ENCODE assay signal across 8 cellular contexts in the genomic region with DNA sequence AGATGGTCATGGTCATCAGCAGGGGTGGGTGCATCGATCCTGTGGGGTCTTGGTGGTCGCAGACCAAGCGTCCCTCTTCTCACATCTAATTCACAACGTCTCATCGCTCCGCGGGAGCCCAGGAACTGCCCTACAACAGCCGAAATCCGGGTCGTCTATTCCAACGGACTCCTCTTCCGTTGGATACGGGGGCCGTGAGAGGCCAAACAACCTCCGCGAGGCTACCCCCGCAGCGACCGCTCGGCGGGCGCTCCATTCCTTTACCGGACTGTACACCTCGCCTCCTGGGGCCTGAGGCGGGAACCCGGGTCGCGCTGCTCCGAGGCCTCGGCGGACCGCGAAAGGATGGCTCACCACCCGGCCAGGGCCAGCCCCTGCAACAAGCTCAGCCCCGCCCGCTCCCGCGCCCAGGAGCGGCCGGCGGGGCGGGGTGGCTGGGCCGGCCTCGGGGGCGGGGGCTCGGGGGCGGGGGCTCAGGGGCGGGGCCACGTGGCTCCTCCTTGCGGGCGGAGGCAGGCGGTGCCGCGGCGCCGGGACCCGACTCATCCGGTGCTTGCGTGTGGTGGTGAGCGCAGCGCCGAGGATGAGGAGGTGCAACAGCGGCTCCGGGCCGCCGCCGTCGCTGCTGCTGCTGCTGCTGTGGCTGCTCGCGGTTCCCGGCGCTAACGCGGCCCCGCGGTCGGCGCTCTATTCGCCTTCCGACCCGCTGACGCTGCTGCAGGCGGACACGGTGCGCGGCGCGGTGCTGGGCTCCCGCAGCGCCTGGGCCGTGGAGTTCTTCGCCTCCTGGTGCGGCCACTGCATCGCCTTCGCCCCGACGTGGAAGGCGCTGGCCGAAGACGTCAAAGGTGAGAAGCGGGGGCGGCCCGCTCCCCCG. TPM values are rescaled to one million over a fixed set of nuclear protein-coding genes. Genes with fewer than 3 reads are reported as not detected.
DNase-seq lines count a peak whose midpoint lies in the region; ATAC-seq, FAIRE-seq and TF ChIP-seq lines count a peak whose summit lies in the region.

QSOX1 (plus strand) TSS at position 545 of the 877 bp plus-strand sequence; CDS start at position 584, 39 bp downstream.

- H3K79me2 ChIP-seq in keratinocyte (ENCODE audit: control insufficient read depth, insufficient read depth, low read length) = peaks cover 37% of the 10 kb centered on the region

- peak within 1 kb of the TSS; percentile 88 for H3K4me2 ChIP-seq in keratinocyte (ENCODE audit: control insufficient read depth, extremely low read depth, insufficient read depth, low read depth, low read length)

- H3K27me3 ChIP-seq in keratinocyte (ENCODE audit: control insufficient read depth, extremely low read depth, insufficient read depth, low read length) = no peaks in the 10 kb centered on the region

- H3K9ac ChIP-seq in keratinocyte (ENCODE audit: control insufficient read depth, extremely low read depth, insufficient read depth, low read length) = peak within 1 kb of the TSS; percentile 80

- peaks cover 6% of the 10 kb centered on the region for H3K9me1 ChIP-seq in keratinocyte (ENCODE audit: control insufficient read depth, extremely low read depth, insufficient read depth, low read length)

- H4K20me1 ChIP-seq in keratinocyte (ENCODE audit: control insufficient read depth, extremely low read depth, insufficient read depth, low read length) = no peaks in the 10 kb centered on the region

- dilution Hi-C loops in keratinocyte (cut with MboI; ENCODE audit: extremely low pct_ligation_motif_present, low sequenced_read_pairs) = no loop called here

- no peaks in the 10 kb centered on the region for H3K9me3 ChIP-seq in keratinocyte (ENCODE audit: control insufficient read depth, low read depth, low read length)

- H2AFZ ChIP-seq in keratinocyte (ENCODE audit: control insufficient read depth, low read length) = peak within 1 kb of the TSS; percentile 80

- H3K27ac ChIP-seq in keratinocyte (ENCODE audit: control insufficient read depth, insufficient read depth, low read length) = peak within 1 kb of the TSS; percentile 58

- FAIRE-seq in keratinocyte (lab: Jason Lieb, UNC) = no peak

- peaks cover 48% of the 10 kb centered on the region for H3K4me1 ChIP-seq in keratinocyte (ENCODE audit: control insufficient read depth, extremely low read depth, insufficient read depth, low read length)

- H3K4me3 ChIP-seq in AG09309 (ENCODE audit: control insufficient read depth, low read depth, low read length) (peak within 1 kb of the TSS; percentile 92), keratinocyte (ENCODE audit: control insufficient read depth in 2 of 3, extremely low read depth in 1 of 3, insufficient read depth in 2 of 3, low read depth in 1 of 3, low read length in 3 of 3) (peak within 1 kb of the TSS; percentile 79 to 88 (median 84))

- TF ChIP-seq POLR2A in GM18951 (IDR thresholded peaks at IDR 0.05; ENCODE audit: extremely low read depth, insufficient read depth, insufficient read length) = peak; percentile 74

- peak; percentile 91 for ATAC-seq in HG03175 (IDR thresholded peaks at IDR 0.05; ENCODE audit: unreplicated experiment)

- TF ChIP-seq CTCF in AG09309 (IDR thresholded peaks at IDR 0.05; ENCODE audit: control insufficient read depth, insufficient read depth, low read depth, low read length, missing control alignments) (no peak), keratinocyte (optimal IDR thresholded peaks at IDR 0.05 in 1 of 3, IDR thresholded peaks at IDR 0.05 in 1 of 3, conservative IDR thresholded peaks at IDR 0.05 in 1 of 3; ENCODE audit: extremely low read depth in 1 of 3, insufficient read depth in 2 of 3, low read length in 3 of 3) (peak in 2 of 3 experiments; percentile 10 to 23)

- in situ Hi-C loops in GM18951 (cut with MboI; ENCODE audit: low sequenced_read_pairs, unreplicated experiment) = no loop called here

- DNase-seq in AG09309 (ENCODE audit: low read depth) (peak; percentile 41), NCI-H226 (peak; percentile 72), cerebellar cortex (ENCODE audit: low spot score) (peak; percentile 83), keratinocyte (ENCODE audit: low read depth, low spot score) (no peak)
- peak; percentile 85 for DNase-seq in activated CD4-positive, CD25-positive, alpha-beta regulatory T cell treated with anti-CD3 and anti-CD28 coated beads, Interleukin-2, amount 50 U/mL, for 72 hours
- DNase-seq in stimulated activated CD4-positive, alpha-beta T cell treated with anti-CD3 and anti-CD28 coated beads, Interleukin-15, amount 100 ng/mL, for 1 hour (ENCODE audit: low read depth in 1 of 2, low spot score in 1 of 2) = peak; percentile 78 to 83

- H3K36me3 ChIP-seq in keratinocyte (ENCODE audit: control insufficient read depth in 2 of 2, extremely low read depth in 1 of 2, insufficient read depth in 2 of 2, low read length in 2 of 2) = peaks cover 4 to 6% of the 10 kb centered on the region in 2 experiments

RNA-seq across cellular contexts. Expression of gene QSOX1, which starts in this region (rescaled TPM):
- polyA plus RNA-seq in keratinocyte = 57.6 to 87.5 TPM (median 59.0 TPM) in 3 replicates
- 20.2 TPM for polyA plus RNA-seq in keratinocyte (2011; ENCODE audit: low read depth)
- 21.1 and 28.7 TPM in 2 replicates for polyA plus RNA-seq in keratinocyte (2011; cell fraction: cytosol; rRNA removed)
- 196 and 205 TPM in 2 replicates for polyA plus RNA-seq in keratinocyte (2011; cell fraction: nucleus; rRNA removed)
- polyA plus RNA-seq in keratinocyte (2012; ENCODE audit: low replicate concordance) = 80.6 and 92.1 TPM in 2 replicates
- 60.9 to 96.0 TPM (median 64.2 TPM) in 3 replicates for polyA minus RNA-seq in keratinocyte
- 70.4 TPM for polyA minus RNA-seq in keratinocyte (2011; cell fraction: cytosol; rRNA and poly(A)+ RNA removed)
- 124 and 168 TPM in 2 replicates for polyA minus RNA-seq in keratinocyte (2011; cell fraction: nucleus; rRNA and poly(A)+ RNA removed)
